18 cellular contexts compared by ENCODE assay signal in genomic region chr4:77742054-77742453, GRCh38.
A peak's percentile ranks its signal among the peaks of the same experiment; 100 is the strongest.
DNase-seq lines count a peak whose midpoint lies in the region; ATAC-seq and TF ChIP-seq lines count a peak whose summit lies in the region.
"Had no signal": no experiment of that assay in that cellular context is flagged by ENCODE, and none has a peak within 500 bp of the region (broad histone marks: within the 10 kb centered on the region; RNA-seq: fewer than 3 reads in every experiment).

No MANE protein-coding gene starts in this region.

- no peak for ATAC-seq in activated naive CD8-positive, alpha-beta T cell treated with anti-CD3 and anti-CD28 coated beads, Interleukin-2, amount 50 U/mL, for 24 hours

- H3K79me2 ChIP-seq in trophoblast cell (ENCODE audit: control insufficient read depth, insufficient read depth, low read length, poor library complexity), result no peaks in the 10 kb centered on the region

- no peaks in the 10 kb centered on the region for H3K36me3 ChIP-seq in trophoblast cell (ENCODE audit: control insufficient read depth in 1 of 2, insufficient read depth in 2 of 2, low read length in 2 of 2)

- H3K27me3 ChIP-seq in trophoblast cell (ENCODE audit: insufficient read depth, low read length), result no peaks in the 10 kb centered on the region

- peaks cover 47% of the 10 kb centered on the region for H3K4me1 Mint-ChIP-seq in activated naive CD8-positive, alpha-beta T cell (ENCODE audit: low read depth)
- H3K4me1 Mint-ChIP-seq in activated naive CD8-positive, alpha-beta T cell treated with anti-CD3 and anti-CD28 coated beads, Interleukin-2, amount 50 U/mL, for 24 hours, result peaks cover 24% of the 10 kb centered on the region

- H3K79me1 ChIP-seq in trophoblast cell (ENCODE audit: low read length), result no peaks in the 10 kb centered on the region

- H3K23ac ChIP-seq in trophoblast cell (ENCODE audit: low read length), result no peak overlapping the region

- no peak overlapping the region for H4K91ac ChIP-seq in trophoblast cell (ENCODE audit: low read depth, low read length)

- H3K4me3 Mint-ChIP-seq in activated naive CD8-positive, alpha-beta T cell, result no peak overlapping the region
- H3K4me3 Mint-ChIP-seq in activated naive CD8-positive, alpha-beta T cell treated with anti-CD3 and anti-CD28 coated beads, Interleukin-2, amount 50 U/mL, for 24 hours, result no peak overlapping the region
- H3K4me3 Mint-ChIP-seq: HFFc6 had no signal

- no peak overlapping the region for H3K4ac ChIP-seq in trophoblast cell (ENCODE audit: low read depth, low read length)

- H2AFZ ChIP-seq in trophoblast cell (ENCODE audit: insufficient read depth, low read length, poor library complexity), result no peak overlapping the region

- H2BK12ac ChIP-seq in trophoblast cell (ENCODE audit: low read length), result no peak overlapping the region

- H3K4me3 ChIP-seq in fibroblast of mammary gland (ENCODE audit: control insufficient read depth, low read depth, low read length), result no peak overlapping the region
- H3K4me3 ChIP-seq in trophoblast cell (ENCODE audit: low read depth, low read length), result no peak overlapping the region

- H3K9me3 Mint-ChIP-seq in activated naive CD8-positive, alpha-beta T cell (ENCODE audit: low read depth), result no peaks in the 10 kb centered on the region
- no peaks in the 10 kb centered on the region for H3K9me3 Mint-ChIP-seq in activated naive CD8-positive, alpha-beta T cell treated with anti-CD3 and anti-CD28 coated beads, Interleukin-2, amount 50 U/mL, for 24 hours
- H3K9me3 Mint-ChIP-seq: HFFc6 had no signal

- no peak overlapping the region for H2BK5ac ChIP-seq in trophoblast cell (ENCODE audit: low read depth, low read length, poor library complexity)

- DNase-seq in activated naive CD8-positive, alpha-beta T cell treated with anti-CD3 and anti-CD28 coated beads, Interleukin-2, amount 50 U/mL, for 24 hours, result no peak
- DNase-seq in amniotic epithelial cell (ENCODE audit: low read depth), result peak; percentile 63
- DNase-seq in fibroblast of mammary gland (ENCODE audit: low read depth), result peak; percentile 14
- peak; percentile 40 to 75 for DNase-seq in trophoblast cell
- DNase-seq in NCI-H2196 (lab: John Stamatoyannopoulos, UW; ENCODE audit: unreplicated experiment), result no peak
- DNase-seq in NCI-H510A (lab: John Stamatoyannopoulos, UW), result no peak
- no peak for DNase-seq in activated gamma-delta T cell (lab: John Stamatoyannopoulos, UW)
- DNase-seq: C1 segment of cervical spinal cord, DMS 273 treated with DMSO at 0.1 percent for 48 hours, GF-D8, HFFc6, Karpas-422, MM.1S, NCI-H187, NCI-H345, NCI-H69, SHP77 treated with DMSO at 0.1 percent for 48 hours had no signal

- H3K4me2 ChIP-seq in trophoblast cell (ENCODE audit: low read length), result no peak overlapping the region

- H3K27ac ChIP-seq in trophoblast cell (ENCODE audit: low read depth, low read length), result no peak overlapping the region

- no peak overlapping the region for H3K14ac ChIP-seq in trophoblast cell (ENCODE audit: low read length)

- H3K9ac ChIP-seq in trophoblast cell (ENCODE audit: low read length), result no peak overlapping the region

- H3K18ac ChIP-seq in trophoblast cell (ENCODE audit: low read length), result no peak overlapping the region

- H3K9me3 ChIP-seq in trophoblast cell (ENCODE audit: insufficient read depth, low read depth, low read length), result no peaks in the 10 kb centered on the region

- no peak overlapping the region for H2AK5ac ChIP-seq in trophoblast cell (ENCODE audit: low read length)

- TF ChIP-seq CTCF in fibroblast of mammary gland (conservative IDR thresholded peaks at IDR 0.05; ENCODE audit: control insufficient read depth, insufficient read depth, low read depth, low read length), result no peak

- no peak overlapping the region for H4K12ac ChIP-seq in trophoblast cell (ENCODE audit: low read depth, low read length)

- no CpG with 5 or more reads among the region's 2 CpGs for WGBS in trophoblast cell (ENCODE audit: extremely low coverage, insufficient coverage, insufficient read length)

- peaks cover 10% of the 10 kb centered on the region for H3K36me3 Mint-ChIP-seq in activated naive CD8-positive, alpha-beta T cell
- H3K36me3 Mint-ChIP-seq in activated naive CD8-positive, alpha-beta T cell treated with anti-CD3 and anti-CD28 coated beads, Interleukin-2, amount 50 U/mL, for 24 hours (ENCODE audit: low read depth), result peaks cover 44% of the 10 kb centered on the region

- H3K4me1 ChIP-seq in trophoblast cell (ENCODE audit: control insufficient read depth in 1 of 2, insufficient read depth in 2 of 2, low read length in 2 of 2), result no peaks in the 10 kb centered on the region

- H3K27me3 Mint-ChIP-seq in activated naive CD8-positive, alpha-beta T cell, result no peaks in the 10 kb centered on the region
- H3K27me3 Mint-ChIP-seq in activated naive CD8-positive, alpha-beta T cell treated with anti-CD3 and anti-CD28 coated beads, Interleukin-2, amount 50 U/mL, for 24 hours, result no peaks in the 10 kb centered on the region

- H3K27ac Mint-ChIP-seq in activated naive CD8-positive, alpha-beta T cell, result peak overlapping the region; percentile 41
- no peak overlapping the region for H3K27ac Mint-ChIP-seq in activated naive CD8-positive, alpha-beta T cell treated with anti-CD3 and anti-CD28 coated beads, Interleukin-2, amount 50 U/mL, for 24 hours
- H3K27ac Mint-ChIP-seq: HFFc6 had no signal

- no peak overlapping the region for H4K8ac ChIP-seq in trophoblast cell (ENCODE audit: low read depth, low read length)

- H2BK120ac ChIP-seq in trophoblast cell (ENCODE audit: insufficient read depth, low read length, poor library complexity), result no peak overlapping the region

Comparison
In these comparisons a context has a peak if more than half of its experiments do, and no peak if none do; other contexts are left out.
1. DNase-seq: peak in amniotic epithelial cell (single experiment), fibroblast of mammary gland (single experiment) and trophoblast cell (2 of 2); none in activated naive CD8-positive, alpha-beta T cell treated with anti-CD3 and anti-CD28 coated beads, Interleukin-2, amount 50 U/mL, for 24 hours (single experiment), NCI-H2196 (single experiment), NCI-H510A (single experiment) and activated gamma-delta T cell (single experiment).